Comparison of ENCODE assay signal across 31 cellular contexts in the genomic region with DNA sequence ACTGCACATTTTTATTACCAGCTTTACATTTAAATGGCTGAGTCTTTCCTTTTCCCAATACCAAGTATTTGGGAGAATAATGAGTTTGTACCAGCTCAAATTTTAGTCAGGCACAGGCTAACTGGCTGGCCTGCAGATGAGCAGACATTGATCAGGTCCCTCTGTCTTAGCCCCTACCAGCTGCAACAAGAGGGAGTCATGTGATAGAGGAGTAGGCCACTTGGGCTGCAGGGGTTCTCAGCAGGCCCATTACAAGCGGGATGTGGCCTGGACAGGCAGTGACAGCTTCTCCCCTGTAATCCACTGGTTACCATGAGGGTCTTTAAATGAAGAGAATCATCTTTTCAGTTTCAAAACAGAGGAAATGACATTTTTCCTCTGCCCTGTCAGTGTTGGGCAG.
"Had no signal": no experiment of that assay in that cellular context is flagged by ENCODE, and none has a peak within 500 bp of the region (broad histone marks: within the 10 kb centered on the region; RNA-seq: fewer than 3 reads in every experiment).

No MANE protein-coding gene starts in this region.

- H3K27me3 ChIP-seq: ascending aorta, cardiac muscle cell had no signal

- ATAC-seq: activated CD4-positive, alpha-beta T cell treated with anti-CD3 and anti-CD28 coated beads for 36 hours; activated CD4-positive, CD25-positive, alpha-beta regulatory T cell treated with anti-CD3 and anti-CD28 coated beads, Interleukin-2, amount 50 U/mL, for 24 hours; activated T-cell treated with anti-CD3 and anti-CD28 coated beads, Interleukin-2, amount 50 U/mL, for 72 hours; K562; PC-3; Right ventricle myocardium inferior had no signal

- H3K9me3 ChIP-seq: ascending aorta had no signal

- DNase-seq: activated CD4-positive, alpha-beta memory T cell treated with anti-CD3 and anti-CD28 coated beads, Interleukin-2, amount 10 ng/mL, durations not matched to agents 7 days and 5 days; activated CD4-positive, alpha-beta T cell treated with anti-CD3 and anti-CD28 coated beads for 36 hours; activated gamma-delta T cell; activated naive CD4-positive, alpha-beta T cell treated with Interleukin-2 at 50 U/mL for 16 hours; activated naive CD8-positive, alpha-beta T cell treated with anti-CD3 and anti-CD28 coated beads, Interleukin-2, amount 10 ng/mL, durations not matched to agents 7 days and 5 days; activated T-cell treated with anti-CD3 and anti-CD28 coated beads, Interleukin-2, amount 50 U/mL, for 1 hour; activated T-cell treated with anti-CD3 and anti-CD28 coated beads, Interleukin-2, amount 50 U/mL, for 72 hours; amygdala; NCI-H1092 treated with DMSO at 0.1 percent for 48 hours; NCI-H1417; NCI-H146; NCI-H187; NCI-H2029 treated with DMSO at 0.1 percent for 48 hours; NCI-H2107; NCI-H2171; NCI-H510A; NCI-H526; NCI-H748 treated with DMSO at 0.1 percent for 48 hours; NK-92 treated with Interleukin-12 subunit alpha and Interleukin-12 subunit beta, amount 100 ng/mL, for 24 hours; PC-3; SIG-M5 had no signal

- H3K27ac ChIP-seq: ascending aorta, cardiac muscle cell, RWPE1 had no signal

- H3K36me3 Mint-ChIP-seq: activated naive CD4-positive, alpha-beta T cell treated with anti-CD3 and anti-CD28 coated beads, Interleukin-2, amount 50 U/mL, for 24 hours; activated naive CD8-positive, alpha-beta T cell treated with anti-CD3 and anti-CD28 coated beads, Interleukin-2, amount 10 ng/mL, durations not matched to agents 7 days and 5 days had no signal

- H3K9me3 Mint-ChIP-seq: activated naive CD4-positive, alpha-beta T cell treated with anti-CD3 and anti-CD28 coated beads, Interleukin-2, amount 50 U/mL, for 24 hours; activated naive CD8-positive, alpha-beta T cell treated with anti-CD3 and anti-CD28 coated beads, Interleukin-2, amount 10 ng/mL, durations not matched to agents 7 days and 5 days; activated T-cell treated with anti-CD3 and anti-CD28 coated beads, Interleukin-2, amount 50 U/mL, for 72 hours; activated T-helper 2 cell treated with anti-CD3 and anti-CD28 coated beads, Interferon-gamma antibody, Interleukin-2, Interleukin-4, amounts not matched to agents 10 μg/mL and 5 μg/mL and 100 μg/mL, durations not matched to agents 14 hours and 24 hours and 36 hours; T-helper 1 cell treated with Interleukin-12 subunit alpha and Interleukin-12 subunit beta and Interleukin-4 antibody, amounts not matched to agents 30 μg/mL and 1 μg/mL, for 36 hours; T-helper 2 cell treated with Interferon-gamma antibody and Interleukin-4, amounts not matched to agents 5 μg/mL and 100 μg/mL, for 36 hours had no signal

- H3K4me3 ChIP-seq: ascending aorta, cardiac muscle cell, K562 had no signal

- H3K36me3 ChIP-seq: ascending aorta, cardiac muscle cell had no signal

- H3K27me3 Mint-ChIP-seq: activated CD4-positive, alpha-beta memory T cell treated with anti-CD3 and anti-CD28 coated beads, Interleukin-2, amount 10 ng/mL, durations not matched to agents 7 days and 5 days; activated CD4-positive, alpha-beta T cell treated with anti-CD3 and anti-CD28 coated beads for 36 hours; activated naive CD4-positive, alpha-beta T cell treated with anti-CD3 and anti-CD28 coated beads, Interleukin-2, amount 50 U/mL, for 24 hours; activated naive CD8-positive, alpha-beta T cell treated with anti-CD3 and anti-CD28 coated beads, Interleukin-2, amount 10 ng/mL, durations not matched to agents 7 days and 5 days had no signal

- H3K4me1 Mint-ChIP-seq: activated CD4-positive, alpha-beta memory T cell treated with anti-CD3 and anti-CD28 coated beads, Interleukin-2, amount 10 ng/mL, durations not matched to agents 7 days and 5 days; activated CD4-positive, alpha-beta T cell treated with anti-CD3 and anti-CD28 coated beads for 36 hours; activated naive CD4-positive, alpha-beta T cell treated with anti-CD3 and anti-CD28 coated beads, Interleukin-2, amount 50 U/mL, for 24 hours; activated naive CD8-positive, alpha-beta T cell treated with anti-CD3 and anti-CD28 coated beads, Interleukin-2, amount 10 ng/mL, durations not matched to agents 7 days and 5 days had no signal

- H3K4me3 Mint-ChIP-seq: activated CD4-positive, alpha-beta memory T cell treated with anti-CD3 and anti-CD28 coated beads, Interleukin-2, amount 10 ng/mL, durations not matched to agents 7 days and 5 days; activated CD4-positive, alpha-beta T cell treated with anti-CD3 and anti-CD28 coated beads for 36 hours; activated naive CD4-positive, alpha-beta T cell treated with anti-CD3 and anti-CD28 coated beads, Interleukin-2, amount 50 U/mL, for 24 hours; activated naive CD8-positive, alpha-beta T cell treated with anti-CD3 and anti-CD28 coated beads, Interleukin-2, amount 10 ng/mL, durations not matched to agents 7 days and 5 days; activated T-cell treated with anti-CD3 and anti-CD28 coated beads, Interleukin-2, amount 50 U/mL, for 72 hours; T-helper 1 cell treated with Interleukin-12 subunit alpha and Interleukin-12 subunit beta and Interleukin-4 antibody, amounts not matched to agents 30 μg/mL and 1 μg/mL, for 36 hours; T-helper 2 cell treated with Interferon-gamma antibody and Interleukin-4, amounts not matched to agents 5 μg/mL and 100 μg/mL, for 36 hours had no signal

- H3K27ac Mint-ChIP-seq: activated CD4-positive, alpha-beta memory T cell treated with anti-CD3 and anti-CD28 coated beads, Interleukin-2, amount 10 ng/mL, durations not matched to agents 7 days and 5 days; activated CD4-positive, alpha-beta T cell treated with anti-CD3 and anti-CD28 coated beads for 36 hours; activated naive CD4-positive, alpha-beta T cell treated with anti-CD3 and anti-CD28 coated beads, Interleukin-2, amount 50 U/mL, for 24 hours; activated naive CD8-positive, alpha-beta T cell treated with anti-CD3 and anti-CD28 coated beads, Interleukin-2, amount 10 ng/mL, durations not matched to agents 7 days and 5 days; activated T-cell treated with anti-CD3 and anti-CD28 coated beads, Interleukin-2, amount 50 U/mL, for 72 hours; activated T-helper 2 cell treated with anti-CD3 and anti-CD28 coated beads, Interferon-gamma antibody, Interleukin-2, Interleukin-4, amounts not matched to agents 10 μg/mL and 5 μg/mL and 100 μg/mL, durations not matched to agents 14 hours and 24 hours and 36 hours; T-helper 1 cell treated with Interleukin-12 subunit alpha and Interleukin-12 subunit beta and Interleukin-4 antibody, amounts not matched to agents 30 μg/mL and 1 μg/mL, for 36 hours; T-helper 2 cell treated with Interferon-gamma antibody and Interleukin-4, amounts not matched to agents 5 μg/mL and 100 μg/mL, for 36 hours had no signal
